In genomic region chr22:44163536-44163935, GRCh38 we compare ENCODE assay signal across 23 cellular contexts. TPM values are rescaled to one million over a fixed set of nuclear protein-coding genes. Genes with fewer than 3 reads are reported as not detected.
DNase-seq lines count a peak whose midpoint lies in the region; ATAC-seq, FAIRE-seq and TF ChIP-seq lines count a peak whose summit lies in the region.
"Had no signal": no experiment of that assay in that cellular context is flagged by ENCODE, and none has a peak within 500 bp of the region (broad histone marks: within the 10 kb centered on the region; RNA-seq: fewer than 3 reads in every experiment).

No MANE protein-coding gene starts in this region.

- TF ChIP-seq CTCF in H9 (conservative IDR thresholded peaks at IDR 0.05) = no peak
- TF ChIP-seq CTCF in kidney (IDR thresholded peaks at IDR 0.05; ENCODE audit: borderline replicate concordance, extremely low read depth, insufficient read depth) = no peak

- peak; percentile 13 for ATAC-seq in Right ventricle myocardium inferior
- no peak for ATAC-seq in left cardiac atrium
- ATAC-seq: A549; CD8-positive, alpha-beta T cell had no signal

- H3T11ph ChIP-seq in H9 (ENCODE audit: low read length) = no peak overlapping the region

- peaks cover 27 to 41% of the 10 kb centered on the region in 2 experiments for H3K4me1 Mint-ChIP-seq in H9
- H3K4me1 Mint-ChIP-seq: B cell had no signal

- no peak overlapping the region for H2BK120ac ChIP-seq in H9 (ENCODE audit: low read depth, low read length, poor library complexity, severe bottlenecking)

- no CpG with 5 or more reads among the region's 18 CpGs for WGBS in H9 (ENCODE audit: extremely low coverage, insufficient read length, low lambda C conversion rate)

- H4K5ac ChIP-seq in H9 (ENCODE audit: insufficient read length, low read depth, low read length) = no peak overlapping the region

- no peaks in the 10 kb centered on the region; a peak in 1 of 7 replicates for H3K36me3 Mint-ChIP-seq in H9 (ENCODE audit: insufficient read depth in 1 of 3, low read depth in 3 of 3)
- H3K36me3 Mint-ChIP-seq: CD8-positive, alpha-beta T cell had no signal

- no peak overlapping the region for H4K8ac ChIP-seq in H9 (replicated peaks; ENCODE audit: insufficient read length, low read depth, low read length)

- no peak overlapping the region for H2BK20ac ChIP-seq in H9 (ENCODE audit: low read depth, low read length, poor library complexity, severe bottlenecking)

- intact Hi-C loops in Right ventricle myocardium inferior (cut with DNase I) (no loop called here), left cardiac atrium (cut with DNase I) (no loop called here), kidney (cut with DNase I) (no loop called here)

- H4K20me1 ChIP-seq in H9 (ENCODE audit: control insufficient read depth, insufficient read depth, insufficient read length) = no peaks in the 10 kb centered on the region

- no peak overlapping the region for H2BK15ac ChIP-seq in H9 (ENCODE audit: low read depth, low read length)

- H2AFZ ChIP-seq in H9 (ENCODE audit: low read length) = no peak overlapping the region

- no peaks in the 10 kb centered on the region for H3K79me1 ChIP-seq in H9 (ENCODE audit: insufficient read depth, low read depth, low read length, poor library complexity, severe bottlenecking)

- no peak overlapping the region for H3K56ac ChIP-seq in H9 (ENCODE audit: insufficient read length, low read depth, low read length)

- H3K23me2 ChIP-seq in H9 (ENCODE audit: insufficient read length, low read depth, low read length, poor library complexity, severe bottlenecking) = peaks cover 3% of the 10 kb centered on the region

- no peaks in the 10 kb centered on the region for H3K36me3 ChIP-seq in kidney (ENCODE audit: control insufficient read depth in 1 of 2, insufficient read depth in 2 of 2, low read length in 2 of 2)

- DNase-seq in Right ventricle myocardium inferior (ENCODE audit: missing footprints) = peak; percentile 15
- no peak for DNase-seq in left cardiac atrium
- no peak for DNase-seq in H9
- DNase-seq in kidney = peak; percentile 55
- no peak for DNase-seq in activated CD8-positive, alpha-beta memory T cell treated with anti-CD3 and anti-CD28 coated beads, Interleukin-2, amount 50 U/mL, for 48 hours
- DNase-seq in activated naive CD4-positive, alpha-beta T cell (lab: John Stamatoyannopoulos, UW) = no peak
- DNase-seq: AML-193; Caco-2; Calu3; CD4-positive, alpha-beta T cell; CD8-positive, alpha-beta T cell; GF-D8 had no signal

- H3K4me3 ChIP-seq in kidney (ENCODE audit: low read length in 2 of 2) = no peak overlapping the region
- H3K4me3 ChIP-seq: A549; BLaER1 treated with 17β-estradiol and CSF1 and Interleukin-3, amounts not matched to agents 10 nM and 100 nM had no signal

- no peak for FAIRE-seq in kidney (lab: Jason Lieb, UNC)
- FAIRE-seq: A549, D721Med, G401.6, GM12891, GM19239 had no signal

- peak overlapping the region; percentile 16; the same call in 1 of the 2 replicates for H3K14ac ChIP-seq in H9 (ENCODE audit: insufficient read depth, low read length)

- no peaks in the 10 kb centered on the region; the same call in 1 of the 2 replicates for H3K4me1 ChIP-seq in H9 (ENCODE audit: insufficient read depth, low read length)
- H3K4me1 ChIP-seq in kidney (ENCODE audit: control insufficient read depth in 1 of 2, insufficient read depth in 1 of 2, low read depth in 1 of 2, low read length in 2 of 2) = no peaks in the 10 kb centered on the region
- H3K4me1 ChIP-seq: A549, Caco-2 had no signal

- no peaks in the 10 kb centered on the region for H3K27me3 ChIP-seq in H9 (ENCODE audit: insufficient read depth, low read length)

- no peak overlapping the region for H2BK12ac ChIP-seq in H9 (ENCODE audit: insufficient read length, low read depth, low read length)

- no peak overlapping the region for H3K27ac Mint-ChIP-seq in H9
- H3K27ac Mint-ChIP-seq: B cell; CD4-positive, alpha-beta T cell; CD8-positive, alpha-beta T cell had no signal

- H3K18ac ChIP-seq in H9 (ENCODE audit: insufficient read length, low read depth, low read length) = no peak overlapping the region

- no peak overlapping the region for H3K4me3 Mint-ChIP-seq in H9
- H3K4me3 Mint-ChIP-seq: B cell; CD4-positive, alpha-beta T cell; CD8-positive, alpha-beta T cell had no signal

- no peak overlapping the region for H2BK5ac ChIP-seq in H9 (ENCODE audit: insufficient read length, low read length)

- H3K9me3 Mint-ChIP-seq in H9 = no peaks in the 10 kb centered on the region
- H3K9me3 Mint-ChIP-seq: CD4-positive, alpha-beta T cell; CD8-positive, alpha-beta T cell had no signal

- H3K9ac ChIP-seq in H9 (ENCODE audit: extremely low read depth, insufficient read length, low read length) (no peak overlapping the region), kidney (ENCODE audit: low read length in 2 of 2) (no peak overlapping the region)
- H3K9ac ChIP-seq: BLaER1 treated with 17β-estradiol and CSF1 and Interleukin-3, amounts not matched to agents 10 nM and 100 nM had no signal

- H3K23ac ChIP-seq in H9 (ENCODE audit: insufficient read length, low read depth, low read length) = no peak overlapping the region

- no peak overlapping the region for H3K4ac ChIP-seq in H9 (ENCODE audit: low read depth, low read length)

- no peak overlapping the region for H3K4me2 ChIP-seq in H9 (ENCODE audit: insufficient read depth, insufficient read length, low read length)
- H3K4me2 ChIP-seq: A549; BLaER1 treated with 17β-estradiol and CSF1 and Interleukin-3, amounts not matched to agents 10 nM and 100 nM had no signal

- no peaks in the 10 kb centered on the region for H3K27me3 Mint-ChIP-seq in H9 (ENCODE audit: low read depth)
- H3K27me3 Mint-ChIP-seq: B cell; CD4-positive, alpha-beta T cell had no signal

- H3K27ac ChIP-seq in H9 (ENCODE audit: insufficient read length, low read depth, low read length) (no peak overlapping the region), kidney (ENCODE audit: low read depth in 2 of 2, low read length in 2 of 2) (no peak overlapping the region)
- H3K27ac ChIP-seq: 22Rv1; A549; BLaER1 treated with 17β-estradiol and CSF1 and Interleukin-3, amounts not matched to agents 10 nM and 100 nM; C4-2B had no signal

- H4K91ac ChIP-seq in H9 (ENCODE audit: insufficient read length, low read depth, low read length) = no peak overlapping the region

- no peak overlapping the region for H2AK5ac ChIP-seq in H9 (ENCODE audit: insufficient read length, low read length)

- H3K9me3 ChIP-seq in H9 (ENCODE audit: control insufficient read depth, low read depth, low read length) = no peaks in the 10 kb centered on the region
- no peaks in the 10 kb centered on the region for H3K9me3 ChIP-seq in kidney (ENCODE audit: control insufficient read depth in 1 of 2, low read length in 2 of 2)
- H3K9me3 ChIP-seq: A549; BLaER1 treated with 17β-estradiol and CSF1 and Interleukin-3, amounts not matched to agents 10 nM and 100 nM; Caco-2 had no signal

- no peaks in the 10 kb centered on the region for H3K79me2 ChIP-seq in H9 (ENCODE audit: insufficient read depth, low read length)

RNA-seq across cellular contexts. Expression of gene PARVG, which starts 17.2 kb away (rescaled TPM):
- total RNA-seq in Right ventricle myocardium inferior (3.1 TPM), left cardiac atrium (1 to 10 TPM; 6.0 to 9.5 TPM), H9 (2021) (1.3 and 1.6 TPM in 2 replicates), kidney (20.9 TPM)
- 2.5 TPM for polyA plus RNA-seq in kidney (ENCODE audit: insufficient read depth, low read depth, low replicate concordance)
- total RNA-seq: A172, Caco-2, Calu3 had no signal
- polyA plus RNA-seq: A549, BJ had no signal

Comparison
In these comparisons a context has a peak if more than half of its experiments do, and no peak if none do; other contexts are left out.
1. DNase-seq: peak in Right ventricle myocardium inferior (single experiment) and kidney (single experiment); none in left cardiac atrium (single experiment), H9 (single experiment), activated CD8-positive, alpha-beta memory T cell treated with anti-CD3 and anti-CD28 coated beads, Interleukin-2, amount 50 U/mL, for 48 hours (single experiment) and activated naive CD4-positive, alpha-beta T cell (0 of 4).